In genomic region chr20:39893013-39893685, GRCh38 we compare ENCODE assay signal across 1 cellular context.
TF ChIP-seq lines count a peak whose summit lies in the region.

No MANE protein-coding gene starts in this region.

TF ChIP-seq in GM23338, 12 proteins besides CTCF, POLR2A, EP300 and RAD21 (continued from another document):
- TF ChIP-seq ZNF462 (CRISPR knock-in tag; IDR thresholded peaks at IDR 0.05) = no peak
- TF ChIP-seq ETS1 (IDR thresholded peaks at IDR 0.05) = no peak
- TF ChIP-seq POLR2AphosphoS5 (IDR thresholded peaks at IDR 0.05; ENCODE audit: low read depth) = no peak
- no peak for TF ChIP-seq STAT1 (IDR thresholded peaks at IDR 0.05; ENCODE audit: unreplicated experiment)
- TF ChIP-seq CREB1 (CRISPR knock-in tag; IDR thresholded peaks at IDR 0.05; ENCODE audit: low read depth) = no peak
